ENCODE assay signal across 23 cellular contexts in the genomic region with DNA sequence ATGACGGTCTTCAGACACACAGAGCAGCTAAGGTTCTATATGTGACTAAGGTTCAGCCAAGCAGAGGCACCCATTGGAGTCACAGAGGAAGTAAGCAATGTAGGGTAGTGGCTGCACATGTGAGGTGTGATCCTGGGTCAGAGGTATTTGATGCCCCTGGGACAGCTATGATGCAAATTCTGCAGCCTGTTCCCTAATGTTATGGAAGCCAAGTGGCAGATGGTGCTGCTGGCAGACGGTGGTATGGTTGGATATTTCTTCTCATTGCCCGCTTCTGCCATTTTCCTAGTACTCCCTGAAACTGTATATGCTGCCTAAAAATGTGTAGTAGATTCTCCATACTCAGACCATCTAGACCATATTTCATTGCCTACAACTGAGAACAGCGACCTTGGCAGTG. TPM values are rescaled to one million over a fixed set of nuclear protein-coding genes. Genes with fewer than 3 reads are reported as not detected.
DNase-seq lines count a peak whose midpoint lies in the region; ATAC-seq, FAIRE-seq and TF ChIP-seq lines count a peak whose summit lies in the region.
"Had no signal": no experiment of that assay in that cellular context is flagged by ENCODE, and none has a peak within 500 bp of the region (broad histone marks: within the 10 kb centered on the region; RNA-seq: fewer than 3 reads in every experiment).

No MANE protein-coding gene starts in this region.

- in situ Hi-C loops in G401 (cut with HindIII; ENCODE audit: low sequenced_read_pairs) = no loop called here

- no peak overlapping the region for H3K56ac ChIP-seq in H1 (replicated peaks; ENCODE audit: insufficient read length, low read depth, low read length)

- H3K27ac ChIP-seq in H1 (ENCODE audit: low read depth, low read length) = no peak overlapping the region

- no peak overlapping the region for H3K14ac ChIP-seq in H1 (ENCODE audit: insufficient read length)

- H3K9me3 ChIP-seq in H1 (ENCODE audit: insufficient read depth in 2 of 2, low read depth in 1 of 2, low read length in 1 of 2) = no peaks in the 10 kb centered on the region
- H3K9me3 ChIP-seq: BE2C had no signal

- H3K9ac ChIP-seq in H1 (replicated peaks in 1 of 4; ENCODE audit: extremely low read depth in 1 of 4, low read depth in 3 of 4, low read length in 3 of 4) = no peak overlapping the region

- no peak for ATAC-seq in activated naive CD4-positive, alpha-beta T cell treated with anti-CD3 and anti-CD28 coated beads, Interleukin-2, amount 50 U/mL, for 72 hours
- ATAC-seq in GM19452 (IDR thresholded peaks at IDR 0.05; ENCODE audit: unreplicated experiment) = no peak

- H3K79me1 ChIP-seq in H1 (ENCODE audit: low read depth, low read length) = no peaks in the 10 kb centered on the region

- H4K20me1 ChIP-seq in H1 (replicated peaks in 1 of 2; ENCODE audit: control insufficient read depth in 1 of 2, insufficient read depth in 2 of 2, low read length in 2 of 2) = no peaks in the 10 kb centered on the region

- no peak overlapping the region for H3K4me3 ChIP-seq in H1 (ENCODE audit: extremely low read depth in 1 of 4, insufficient read depth in 2 of 4, low read depth in 3 of 4, low read length in 4 of 4)

- TF ChIP-seq CTCF in H1 (IDR thresholded peaks at IDR 0.05; ENCODE audit: control extremely low read depth in 1 of 3, insufficient read depth in 1 of 3, low read depth in 1 of 3, low read length in 3 of 3) = no peak

- no peak overlapping the region for H2AK5ac ChIP-seq in H1 (ENCODE audit: low read depth, low read length)

- H3K4ac ChIP-seq in H1 (replicated peaks; ENCODE audit: insufficient read length, low read depth, low read length) = no peak overlapping the region

- no peak for TF ChIP-seq EP300 in H1 (IDR thresholded peaks at IDR 0.05; ENCODE audit: borderline replicate concordance in 1 of 2, low read depth in 2 of 2, low read length in 2 of 2)

- no peak overlapping the region for H4K5ac ChIP-seq in H1 (ENCODE audit: insufficient read length, low read depth, low read length)

- H3K36me3 Mint-ChIP-seq in activated naive CD4-positive, alpha-beta T cell treated with anti-CD3 and anti-CD28 coated beads, Interleukin-2, amount 50 U/mL, for 72 hours = no peaks in the 10 kb centered on the region
- H3K36me3 Mint-ChIP-seq: CD4-positive, CD25-positive, alpha-beta regulatory T cell; CD8-positive, alpha-beta memory T cell; IgD-negative memory B cell had no signal

- peaks cover 5 to 6% of the 10 kb centered on the region in 2 donors for H3K9me3 Mint-ChIP-seq in activated naive CD4-positive, alpha-beta T cell treated with anti-CD3 and anti-CD28 coated beads, Interleukin-2, amount 50 U/mL, for 72 hours

- no peaks in the 10 kb centered on the region; the same call in 1 of the 2 replicates for H3K23me2 ChIP-seq in H1 (ENCODE audit: low read depth, low read length)

- 40% methylated on average over 4 of the region's 4 CpGs; no CpG with 5 or more reads in 1 of the 2 experiments for WGBS in H1 (ENCODE audit: extremely low coverage in 1 of 2, insufficient coverage in 1 of 2, insufficient read length in 1 of 2, insufficient replicate concordance in 2 of 2, low coverage in 1 of 2, low lambda C conversion rate in 2 of 2, missing lambda C conversion rate in 1 of 2), 2 experiments

- no peak for FAIRE-seq in H1 (lab: Jason Lieb, UNC)
- FAIRE-seq: G401.6, GM12892, GM18507, HTR-8/SVneo had no signal

- H2BK12ac ChIP-seq in H1 (ENCODE audit: low read depth, low read length) = no peak overlapping the region

- H3K36me3 ChIP-seq in H1 (ENCODE audit: control insufficient read depth in 2 of 4, insufficient read depth in 4 of 4, low read length in 3 of 4) = no peaks in the 10 kb centered on the region
- H3K36me3 ChIP-seq: BE2C had no signal

- no peak for TF ChIP-seq RAD21 in H1 (IDR thresholded peaks at IDR 0.05 in 1 of 2, conservative IDR thresholded peaks at IDR 0.05 in 1 of 2; ENCODE audit: low read depth in 2 of 2, low read length in 2 of 2)

- no peak overlapping the region for H4K91ac ChIP-seq in H1 (replicated peaks; ENCODE audit: insufficient read length, low read length)

- CTCF ChIA-PET in H1 (lab: Charles Lee; ENCODE audit: partially characterized antibody) = no interaction called here

- no peak overlapping the region for H3K23ac ChIP-seq in H1 (ENCODE audit: insufficient read length)

- no peak overlapping the region for H3K27ac Mint-ChIP-seq in activated naive CD4-positive, alpha-beta T cell treated with anti-CD3 and anti-CD28 coated beads, Interleukin-2, amount 50 U/mL, for 72 hours
- H3K27ac Mint-ChIP-seq: CD4-positive, CD25-positive, alpha-beta regulatory T cell; CD8-positive, alpha-beta memory T cell; IgD-negative memory B cell had no signal

- DNase-seq in G401 (ENCODE audit: low spot score) (peak; percentile 59), NCI-H69 (lab: John Stamatoyannopoulos, UW) (peak; percentile 24), H1 (ENCODE audit: low read depth in 1 of 2, low spot score in 2 of 2) (no peak)
- DNase-seq in activated naive CD4-positive, alpha-beta T cell treated with anti-CD3 and anti-CD28 coated beads, Interleukin-2, amount 50 U/mL, for 72 hours (ENCODE audit: low spot score in 2 of 2) = no peak
- no peak for DNase-seq in stimulated activated CD4-positive, alpha-beta T cell treated with anti-CD3 and anti-CD28 coated beads, Interleukin-2, amount 100 ng/mL, for 24 hours
- DNase-seq: ACHN; BE2C; CD4-positive, CD25-positive, alpha-beta regulatory T cell; CD8-positive, alpha-beta memory T cell; COR-L47; DMS 273 treated with DMSO at 0.1 percent for 48 hours; DMS53; DND-41; EL; GOT3; H9 had no signal

- no peaks in the 10 kb centered on the region for H3K27me3 ChIP-seq in H1 (replicated peaks in 1 of 4; ENCODE audit: control insufficient read depth in 3 of 4, extremely low read depth in 1 of 4, insufficient read depth in 3 of 4, low read length in 3 of 4)
- H3K27me3 ChIP-seq: BE2C had no signal

- TF ChIP-seq POLR2A in H1 (IDR thresholded peaks at IDR 0.05; ENCODE audit: control extremely low read depth in 1 of 2, low read depth in 2 of 2, low read length in 2 of 2) = no peak

- no peaks in the 10 kb centered on the region for H3K79me2 ChIP-seq in H1 (ENCODE audit: control insufficient read depth in 1 of 2, insufficient read depth in 2 of 2, low read length in 2 of 2)

- H3K4me2 ChIP-seq in H1 (ENCODE audit: insufficient read depth in 1 of 2, low read depth in 2 of 2, low read length in 2 of 2) = no peak overlapping the region

- H2BK20ac ChIP-seq in H1 (ENCODE audit: low read length) = no peak overlapping the region; the same call in 1 of the 2 replicates

- peak overlapping the region; percentile 22; the same call in 1 of the 2 replicates for H3K18ac ChIP-seq in H1 (ENCODE audit: extremely low read depth, low read length)

- no peak overlapping the region for H4K8ac ChIP-seq in H1 (ENCODE audit: extremely low read depth, insufficient read depth, low read length)

- H2BK15ac ChIP-seq in H1 (ENCODE audit: low read length) = peak overlapping the region; percentile 36; the same call in 1 of the 2 replicates

- POLR2A ChIA-PET in H1 (lab: Charles Lee; ENCODE audit: partially characterized antibody) = no interaction called here

- no peaks in the 10 kb centered on the region for H3K4me1 ChIP-seq in H1 (replicated peaks in 1 of 4; ENCODE audit: control insufficient read depth in 3 of 4, insufficient read depth in 4 of 4, low read length in 3 of 4)
- H3K4me1 ChIP-seq: BE2C had no signal

- H2AFZ ChIP-seq in H1 (ENCODE audit: low read length) = no peak overlapping the region

- H2BK5ac ChIP-seq in H1 (ENCODE audit: low read depth, low read length) = no peak overlapping the region; the same call in 1 of the 2 replicates

- H2BK120ac ChIP-seq in H1 (replicated peaks; ENCODE audit: low read depth, low read length) = no peak overlapping the region

TF ChIP-seq in H1, 55 proteins besides CTCF, POLR2A, EP300 and RAD21 (continues in another document):
- no peak for TF ChIP-seq SP4 (IDR thresholded peaks at IDR 0.05; ENCODE audit: low read length)
- TF ChIP-seq TAF7 (optimal IDR thresholded peaks at IDR 0.05; ENCODE audit: borderline replicate concordance, low read depth, low read length) = no peak
- no peak for TF ChIP-seq TBP (IDR thresholded peaks at IDR 0.05; ENCODE audit: low read depth, low read length)
- TF ChIP-seq CTBP2 (IDR thresholded peaks at IDR 0.05; ENCODE audit: borderline replicate concordance, insufficient read depth, insufficient read length, low read length) = no peak
- TF ChIP-seq FOSL1 (IDR thresholded peaks at IDR 0.05; ENCODE audit: insufficient read depth, low read depth, low read length) = no peak
- TF ChIP-seq GTF2F1 (IDR thresholded peaks at IDR 0.05; ENCODE audit: borderline replicate concordance, low read depth, low read length) = no peak
- no peak for TF ChIP-seq RNF2 (IDR thresholded peaks at IDR 0.05; ENCODE audit: borderline replicate concordance, low read depth, low read length, missing control alignments, poor library complexity, severe bottlenecking)
- TF ChIP-seq TAF1 (IDR thresholded peaks at IDR 0.05; ENCODE audit: low read depth, low read length) = no peak
- TF ChIP-seq ATF2 (IDR thresholded peaks at IDR 0.05; ENCODE audit: low read length) = no peak
- TF ChIP-seq HDAC6 (IDR thresholded peaks at IDR 0.05; ENCODE audit: low read depth, low read length) = no peak

RNA-seq across cellular contexts. Expression of gene TAS2R16, which starts 7.2 kb away (rescaled TPM):
- not detected in 2 replicates for total RNA-seq in G401 (2014; rRNA removed; shearing (Covaris generic))
- total RNA-seq in H1 (2021; fragmentation: NEBNext Ultra II Directional; extraction: Animal tissue kit (Norgen Biotek cat#: 25700)) = not detected in 2 replicates
- not detected in 2 replicates for polyA plus RNA-seq in H1 (2011; rRNA removed)
- not detected for polyA plus RNA-seq in H1 (2011; cell fraction: cytosol; rRNA removed)
- not detected for polyA plus RNA-seq in H1 (2011; cell fraction: nucleus; rRNA removed)
- not detected in 4 replicates for polyA plus RNA-seq in H1 (2012, experiment 1 of 2)
- not detected for polyA plus RNA-seq in H1 (2012, experiment 2 of 2)
- polyA plus RNA-seq in H1 (2013, experiment 1 of 2) = not detected
- not detected for polyA plus RNA-seq in H1 (2013, experiment 2 of 2)
- not detected in 2 replicates for polyA minus RNA-seq in H1 (2011; rRNA and poly(A)+ RNA removed)
- polyA minus RNA-seq in H1 (2011; cell fraction: cytosol; rRNA and poly(A)+ RNA removed) = not detected
- not detected for polyA minus RNA-seq in H1 (2011; cell fraction: nucleus; rRNA and poly(A)+ RNA removed)
- total RNA-seq in activated naive CD4-positive, alpha-beta T cell treated with anti-CD3 and anti-CD28 coated beads, Interleukin-2, amount 50 U/mL, for 72 hours = not detected
- total RNA-seq: A172; CD4-positive, CD25-positive, alpha-beta regulatory T cell; CD8-positive, alpha-beta memory T cell; H9 had no signal
- polyA plus RNA-seq: CD4-positive, CD25-positive, alpha-beta regulatory T cell; CD8-positive, alpha-beta memory T cell; IgD-negative memory B cell had no signal

Comparison
In these comparisons a context has a peak if more than half of its experiments do, and no peak if none do; other contexts are left out.
1. DNase-seq: peak in G401 (single experiment) and NCI-H69 (single experiment); none in H1 (0 of 2), activated naive CD4-positive, alpha-beta T cell treated with anti-CD3 and anti-CD28 coated beads, Interleukin-2, amount 50 U/mL, for 72 hours (0 of 2) and stimulated activated CD4-positive, alpha-beta T cell treated with anti-CD3 and anti-CD28 coated beads, Interleukin-2, amount 100 ng/mL, for 24 hours (0 of 2).